ENCODE assay signal across 8 cellular contexts in the genomic region with DNA sequence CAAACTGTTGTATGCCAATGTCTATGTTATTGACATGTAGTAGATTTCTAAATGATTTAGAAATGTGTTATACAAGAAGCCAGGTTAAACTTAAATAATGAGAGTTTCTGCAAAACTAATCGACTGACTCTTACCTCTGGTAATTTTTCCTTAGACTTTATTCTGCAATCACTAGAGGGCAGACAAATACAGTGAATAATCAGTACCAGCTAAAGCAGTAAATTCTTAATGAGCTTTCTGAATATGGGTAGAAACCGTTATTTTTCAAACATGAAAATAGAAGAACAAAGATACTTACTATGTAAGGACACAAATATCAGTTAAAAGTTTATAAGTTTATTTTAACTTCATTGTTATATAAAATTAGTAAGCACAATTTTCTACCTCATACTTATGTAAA.
DNase-seq lines count a peak whose midpoint lies in the region; ATAC-seq and TF ChIP-seq lines count a peak whose summit lies in the region.

No MANE protein-coding gene starts in this region.

- H3K4me1 ChIP-seq in fibroblast of lung (ENCODE audit: control insufficient read depth, extremely low read depth, insufficient read depth, low read length): no peaks in the 10 kb centered on the region

- no peak overlapping the region for H3K9ac ChIP-seq in fibroblast of lung (ENCODE audit: insufficient read depth, low read length)

- H2AFZ ChIP-seq in fibroblast of lung (ENCODE audit: low read length): no peak overlapping the region

- no peak for DNase-seq in CD4-positive, alpha-beta T cell
- DNase-seq in RWPE1 (ENCODE audit: low spot score) (peak; percentile 48), fibroblast of lung (ENCODE audit: low read depth in 2 of 2) (peak; percentile 50 to 79), putamen (ENCODE audit: low spot score) (peak; percentile 14), HuH-7 (ENCODE audit: low spot score) (no peak)
- no peak for DNase-seq in stimulated activated CD8-positive, alpha-beta memory T cell treated with anti-CD3 and anti-CD28 coated beads, Interleukin-4, amount 100 ng/mL, for 48 hours

- no peak overlapping the region for H3K4me3 ChIP-seq in fibroblast of lung (replicated peaks in 1 of 4; ENCODE audit: control extremely low read depth in 1 of 4, insufficient read depth in 1 of 4, low read depth in 3 of 4, low read length in 4 of 4)

- H3K4me1 Mint-ChIP-seq in CD4-positive, alpha-beta T cell (ENCODE audit: low read depth): no peaks in the 10 kb centered on the region

- ATAC-seq in CD4-positive, alpha-beta T cell (ENCODE audit: poor library complexity): peak; percentile 85
- ATAC-seq in GM18907 (IDR thresholded peaks at IDR 0.05; ENCODE audit: unreplicated experiment) (peak; percentile 77), HG03460 (IDR thresholded peaks at IDR 0.05; ENCODE audit: unreplicated experiment) (peak; percentile 74)

- H4K20me1 ChIP-seq in fibroblast of lung (ENCODE audit: control insufficient read depth, extremely low read depth, insufficient read depth, low read length): no peaks in the 10 kb centered on the region

- no peaks in the 10 kb centered on the region for H3K36me3 Mint-ChIP-seq in CD4-positive, alpha-beta T cell (ENCODE audit: low read depth)

- no peaks in the 10 kb centered on the region for H3K79me2 ChIP-seq in fibroblast of lung (ENCODE audit: control insufficient read depth, insufficient read depth, low read length)

- H3K27me3 Mint-ChIP-seq in CD4-positive, alpha-beta T cell: no peaks in the 10 kb centered on the region

- POLR2A ChIA-PET in CD4-positive, alpha-beta T cell (lab: Charles Lee): interaction anchor here (0.6 to 1.4 kb wide), 4 partner anchors 39 to 330 kb away, joined by 3 to 6 read pairs (median 4); no protein-coding TSS in a partner anchor
- POLR2A ChIA-PET in RWPE1 (lab: Yijun Ruan, JAX; ENCODE audit: low non-redundant PET): no interaction called here

- no peaks in the 10 kb centered on the region for H3K36me3 ChIP-seq in fibroblast of lung (ENCODE audit: control insufficient read depth, insufficient read depth, low read length)

- H3K4me2 ChIP-seq in fibroblast of lung (ENCODE audit: extremely low read depth, insufficient read depth, low read length): no peak overlapping the region

- no peaks in the 10 kb centered on the region for H3K9me3 ChIP-seq in CD4-positive, alpha-beta T cell (ENCODE audit: control insufficient read depth, low read length)
- H3K9me3 ChIP-seq in fibroblast of lung (ENCODE audit: control insufficient read depth, insufficient read depth, low read depth, low read length): no peaks in the 10 kb centered on the region

- TF ChIP-seq CTCF in CD4-positive, alpha-beta T cell (IDR thresholded peaks at IDR 0.05): peak; percentile 70
- TF ChIP-seq CTCF in RWPE1 (conservative IDR thresholded peaks at IDR 0.05; ENCODE audit: low read depth) (peak; percentile 53), fibroblast of lung (conservative IDR thresholded peaks at IDR 0.05 in 1 of 2, IDR thresholded peaks at IDR 0.05 in 1 of 2; ENCODE audit: low read depth in 1 of 2, low read length in 2 of 2) (peak in 1 of 2 donors; percentile 48)

- no peak overlapping the region for H3K27ac Mint-ChIP-seq in CD4-positive, alpha-beta T cell

- CTCF ChIA-PET in CD4-positive, alpha-beta T cell (lab: Charles Lee): interaction anchor here (0.6 to 2.4 kb wide), 13 partner anchors 15 to 542 kb away, joined by 3 to 25 read pairs (median 4); no protein-coding TSS in a partner anchor
- CTCF ChIA-PET in RWPE1 (lab: Yijun Ruan, JAX): interaction anchor here (0.7 to 1.3 kb wide), 7 partner anchors 100 to 201 kb away, joined by 3 to 5 read pairs (median 3); no protein-coding TSS in a partner anchor

- H3K27me3 ChIP-seq in CD4-positive, alpha-beta T cell (ENCODE audit: control insufficient read depth, insufficient read depth, low read length): peaks cover 11% of the 10 kb centered on the region
- no peaks in the 10 kb centered on the region for H3K27me3 ChIP-seq in fibroblast of lung (ENCODE audit: control insufficient read depth, insufficient read depth, low read length)

- no peak overlapping the region for H3K27ac ChIP-seq in CD4-positive, alpha-beta T cell (ENCODE audit: low read depth, low read length)
- H3K27ac ChIP-seq in RWPE1 (no peak overlapping the region), fibroblast of lung (ENCODE audit: insufficient read depth, low read length) (no peak overlapping the region)

- intact Hi-C loops in CD4-positive, alpha-beta T cell (cut with DNase I, micrococcal nuclease): loop anchor here (1.0 to 10.0 kb wide), 10 partner anchors 35 to 647 kb away; partner anchors contain the start of gene CDC73 (in 1 of the 2)

- H3K9me3 Mint-ChIP-seq in CD4-positive, alpha-beta T cell: no peaks in the 10 kb centered on the region

- H3K4me3 Mint-ChIP-seq in CD4-positive, alpha-beta T cell: no peak overlapping the region

Comparison
In these comparisons a context has a peak if more than half of its experiments do, and no peak if none do; other contexts are left out.
1. DNase-seq: peak in RWPE1 (single experiment), fibroblast of lung (2 of 2) and putamen (single experiment); none in CD4-positive, alpha-beta T cell (0 of 10), stimulated activated CD8-positive, alpha-beta memory T cell treated with anti-CD3 and anti-CD28 coated beads, Interleukin-4, amount 100 ng/mL, for 48 hours (single experiment) and HuH-7 (single experiment).
2. Peak in every context shown above with its lines, with median percentiles within 50 percentile points of each other: ATAC-seq.